ENCODE assay signal across 8 cellular contexts in the genomic region with DNA sequence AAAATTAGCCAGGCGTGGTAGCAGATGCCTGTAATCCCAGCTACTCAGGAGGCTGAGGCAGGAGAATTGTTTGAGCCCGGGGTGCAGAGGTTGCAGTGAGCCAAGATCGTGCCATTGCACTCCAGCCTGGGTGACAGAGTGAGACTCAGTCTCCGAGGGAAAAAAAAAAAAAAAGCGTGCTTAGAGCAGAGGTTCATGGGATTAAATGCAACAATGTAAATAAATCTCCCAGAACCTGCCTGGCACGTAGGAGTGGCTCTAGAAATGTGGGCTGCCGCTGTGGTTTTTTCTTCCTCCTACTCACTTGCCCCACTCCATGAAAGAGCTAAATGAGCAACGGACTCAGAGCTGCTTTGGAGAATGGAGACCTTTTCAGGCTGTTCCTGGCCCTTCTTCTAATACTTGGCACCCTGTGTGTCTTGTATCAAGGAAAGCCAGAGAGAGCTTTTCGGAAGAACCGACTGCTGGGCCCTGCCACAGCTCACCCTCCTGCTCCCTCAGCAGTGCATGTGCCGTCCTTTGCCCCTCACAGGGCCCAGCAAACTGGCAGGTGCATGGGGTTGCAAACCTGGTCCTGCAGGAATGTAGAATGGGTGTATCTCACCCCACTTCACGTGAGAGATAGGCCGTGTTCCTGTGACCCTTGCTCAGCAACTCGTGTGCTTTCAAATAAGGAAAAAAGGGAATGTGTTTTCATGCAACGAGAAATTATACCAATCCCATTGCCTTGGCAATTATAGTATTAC. TPM values are rescaled to one million over a fixed set of nuclear protein-coding genes. Genes with fewer than 3 reads are reported as not detected.
DNase-seq lines count a peak whose midpoint lies in the region; ATAC-seq and TF ChIP-seq lines count a peak whose summit lies in the region.

No MANE protein-coding gene starts in this region.

- H3K4me1 ChIP-seq in right lobe of liver, result peaks cover 0 to 42% (median 8%) of the 10 kb centered on the region in 4 donors

- TF ChIP-seq POLR2A in right lobe of liver (IDR thresholded peaks at IDR 0.05), result no peak

- peak overlapping the region in 2 of 3 donors; percentile 25 to 36 for H3K27ac ChIP-seq in right lobe of liver

- 34% methylated on average over 15 of the region's 15 CpGs for WGBS in right lobe of liver (ENCODE audit: insufficient coverage, low coverage, low lambda C conversion rate, missing lambda C conversion rate)

- no peak for TF ChIP-seq RAD21 in Ishikawa (IDR thresholded peaks at IDR 0.05; ENCODE audit: low read depth)

- no peaks in the 10 kb centered on the region for H3K9me3 ChIP-seq in right lobe of liver

- intact Hi-C loops in right lobe of liver (cut with DNase I), result no loop called here

- H3K27me3 ChIP-seq in right lobe of liver, result no peaks in the 10 kb centered on the region

- DNase-seq in CD1c-positive myeloid dendritic cell (ENCODE audit: extremely low spot score), result peak; percentile 51
- peak; percentile 4 to 10 for DNase-seq in activated CD4-positive, alpha-beta T cell treated with anti-CD3 and anti-CD28 coated beads, Interleukin-2, amount 50 U/mL, for 4 hours
- peak in 2 of 3 donors; percentile 27 to 75 for DNase-seq in right lobe of liver
- DNase-seq in Ammon's horn (ENCODE audit: low spot score), result no peak
- DNase-seq in superior temporal gyrus (ENCODE audit: extremely low spot score), result no peak
- no peak for DNase-seq in DMS 273 (lab: John Stamatoyannopoulos, UW; ENCODE audit: unreplicated experiment)
- DNase-seq in effector CD4-positive, alpha-beta T cell, result no peak

- no peaks in the 10 kb centered on the region for H3K36me3 ChIP-seq in right lobe of liver

- TF ChIP-seq EP300 in Ishikawa (IDR thresholded peaks at IDR 0.05; ENCODE audit: borderline replicate concordance), result no peak

- TF ChIP-seq CTCF in right lobe of liver (IDR thresholded peaks at IDR 0.05), result no peak

- no peak overlapping the region for H3K4me3 ChIP-seq in right lobe of liver

- ATAC-seq in right lobe of liver, result peak; percentile 33 to 82 (median 62)

TF ChIP-seq in Ishikawa, 13 proteins besides CTCF, POLR2A, EP300 and RAD21:
- TF ChIP-seq YY1 (IDR thresholded peaks at IDR 0.05; ENCODE audit: low read depth) (no peak), EGR1 (IDR thresholded peaks at IDR 0.05) (peak; percentile 47; the same call in 1 of the 2 replicates), TCF12 (IDR thresholded peaks at IDR 0.05; ENCODE audit: low read depth) (0 out of 2 replicates have a peak, but pooled peaks have one; percentile 46), NFIC (IDR thresholded peaks at IDR 0.05) (peak; percentile 36; the same call in 1 of the 2 replicates), CREB1 (IDR thresholded peaks at IDR 0.05; ENCODE audit: low read depth) (no peak), TEAD4 (IDR thresholded peaks at IDR 0.05) (no peak; the same call in 1 of the 2 replicates), FOXM1 (IDR thresholded peaks at IDR 0.05; ENCODE audit: borderline replicate concordance, low read depth) (no peak), TAF1 (IDR thresholded peaks at IDR 0.05; ENCODE audit: low read depth) (0 out of 2 replicates have a peak, but pooled peaks have one; percentile 31), ZBTB7A (IDR thresholded peaks at IDR 0.05; ENCODE audit: low read depth) (no peak), CEBPB (IDR thresholded peaks at IDR 0.05) (no peak)
- TF ChIP-seq, protein P1, sequence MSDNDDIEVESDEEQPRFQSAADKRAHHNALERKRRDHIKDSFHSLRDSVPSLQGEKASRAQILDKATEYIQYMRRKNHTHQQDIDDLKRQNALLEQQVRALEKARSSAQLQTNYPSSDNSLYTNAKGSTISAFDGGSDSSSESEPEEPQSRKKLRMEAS (IDR thresholded peaks at IDR 0.05), result peak; percentile 23; the same call in 1 of the 2 replicates
- TF ChIP-seq, protein P2, sequence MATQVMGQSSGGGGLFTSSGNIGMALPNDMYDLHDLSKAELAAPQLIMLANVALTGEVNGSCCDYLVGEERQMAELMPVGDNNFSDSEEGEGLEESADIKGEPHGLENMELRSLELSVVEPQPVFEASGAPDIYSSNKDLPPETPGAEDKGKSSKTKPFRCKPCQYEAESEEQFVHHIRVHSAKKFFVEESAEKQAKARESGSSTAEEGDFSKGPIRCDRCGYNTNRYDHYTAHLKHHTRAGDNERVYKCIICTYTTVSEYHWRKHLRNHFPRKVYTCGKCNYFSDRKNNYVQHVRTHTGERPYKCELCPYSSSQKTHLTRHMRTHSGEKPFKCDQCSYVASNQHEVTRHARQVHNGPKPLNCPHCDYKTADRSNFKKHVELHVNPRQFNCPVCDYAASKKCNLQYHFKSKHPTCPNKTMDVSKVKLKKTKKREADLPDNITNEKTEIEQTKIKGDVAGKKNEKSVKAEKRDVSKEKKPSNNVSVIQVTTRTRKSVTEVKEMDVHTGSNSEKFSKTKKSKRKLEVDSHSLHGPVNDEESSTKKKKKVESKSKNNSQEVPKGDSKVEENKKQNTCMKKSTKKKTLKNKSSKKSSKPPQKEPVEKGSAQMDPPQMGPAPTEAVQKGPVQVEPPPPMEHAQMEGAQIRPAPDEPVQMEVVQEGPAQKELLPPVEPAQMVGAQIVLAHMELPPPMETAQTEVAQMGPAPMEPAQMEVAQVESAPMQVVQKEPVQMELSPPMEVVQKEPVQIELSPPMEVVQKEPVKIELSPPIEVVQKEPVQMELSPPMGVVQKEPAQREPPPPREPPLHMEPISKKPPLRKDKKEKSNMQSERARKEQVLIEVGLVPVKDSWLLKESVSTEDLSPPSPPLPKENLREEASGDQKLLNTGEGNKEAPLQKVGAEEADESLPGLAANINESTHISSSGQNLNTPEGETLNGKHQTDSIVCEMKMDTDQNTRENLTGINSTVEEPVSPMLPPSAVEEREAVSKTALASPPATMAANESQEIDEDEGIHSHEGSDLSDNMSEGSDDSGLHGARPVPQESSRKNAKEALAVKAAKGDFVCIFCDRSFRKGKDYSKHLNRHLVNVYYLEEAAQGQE (IDR thresholded peaks at IDR 0.05; ENCODE audit: low read depth), result no peak
- TF ChIP-seq, protein P3, sequence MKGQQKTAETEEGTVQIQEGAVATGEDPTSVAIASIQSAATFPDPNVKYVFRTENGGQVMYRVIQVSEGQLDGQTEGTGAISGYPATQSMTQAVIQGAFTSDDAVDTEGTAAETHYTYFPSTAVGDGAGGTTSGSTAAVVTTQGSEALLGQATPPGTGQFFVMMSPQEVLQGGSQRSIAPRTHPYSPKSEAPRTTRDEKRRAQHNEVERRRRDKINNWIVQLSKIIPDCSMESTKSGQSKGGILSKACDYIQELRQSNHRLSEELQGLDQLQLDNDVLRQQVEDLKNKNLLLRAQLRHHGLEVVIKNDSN (IDR thresholded peaks at IDR 0.05), result no peak

RNA-seq across cellular contexts. Expression of a gene that starts 52.0 kb away (rescaled TPM):
- 10 to 100 TPM; 62.9 to 98.5 (median 90.2) TPM for total RNA-seq in right lobe of liver

Comparison
In these comparisons a context has a peak if more than half of its experiments do, and no peak if none do; other contexts are left out.
1. DNase-seq: peak in CD1c-positive myeloid dendritic cell (single experiment), activated CD4-positive, alpha-beta T cell treated with anti-CD3 and anti-CD28 coated beads, Interleukin-2, amount 50 U/mL, for 4 hours (2 of 2) and right lobe of liver (2 of 3); none in Ammon's horn (single experiment), superior temporal gyrus (single experiment), DMS 273 (single experiment) and effector CD4-positive, alpha-beta T cell (single experiment).